20 cellular contexts compared by ENCODE assay signal in the genomic region with DNA sequence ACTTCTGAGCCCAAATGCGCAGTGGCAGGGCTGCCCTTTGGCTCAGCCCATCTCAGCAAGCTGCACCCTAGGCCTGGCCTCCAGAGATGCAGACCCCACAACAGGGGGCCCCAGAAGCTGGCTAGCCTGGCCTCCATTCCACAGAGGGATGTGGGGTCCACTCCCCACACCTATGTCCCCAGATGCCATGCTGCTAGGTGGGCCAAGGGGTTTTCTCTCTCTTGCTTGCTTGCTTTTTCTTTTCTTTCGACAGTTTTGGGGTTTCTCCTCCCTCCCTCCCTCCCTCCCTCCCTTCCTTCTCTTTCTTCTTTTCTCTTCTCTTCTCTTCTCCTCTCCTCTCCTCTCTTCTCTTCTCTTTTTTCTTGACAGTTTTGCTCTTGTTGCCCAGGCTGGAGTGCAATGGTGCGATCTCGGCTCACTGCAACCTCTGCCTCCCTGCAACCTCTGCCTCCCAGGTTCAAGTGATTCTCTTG.
"Had no signal": no experiment of that assay in that cellular context is flagged by ENCODE, and none has a peak within 500 bp of the region (broad histone marks: within the 10 kb centered on the region; RNA-seq: fewer than 3 reads in every experiment).

No MANE protein-coding gene starts in this region.

- H3K4me1 ChIP-seq: neural progenitor cell had no signal

- H3K9me3 Mint-ChIP-seq: activated naive CD4-positive, alpha-beta T cell treated with anti-CD3 and anti-CD28 coated beads, Interleukin-2, amount 50 U/mL, for 72 hours; activated T-cell treated with anti-CD3 and anti-CD28 coated beads, Interleukin-2, amount 50 U/mL, for 72 hours; effector memory CD8-positive, alpha-beta T cell; naive thymus-derived CD4-positive, alpha-beta T cell; T-helper 1 cell treated with Interleukin-12 subunit alpha and Interleukin-12 subunit beta and Interleukin-4 antibody, amounts not matched to agents 30 μg/mL and 1 μg/mL, for 36 hours had no signal

- H3K4me3 ChIP-seq: esophagus muscularis mucosa, hepatocyte, neural progenitor cell, prostate gland had no signal

- H3K4me2 ChIP-seq: hepatocyte, neural progenitor cell had no signal

- H3K36me3 ChIP-seq: neural progenitor cell, prostate gland had no signal

- H3K9me3 ChIP-seq: esophagus muscularis mucosa, prostate gland had no signal

- H3K27ac Mint-ChIP-seq: activated naive CD4-positive, alpha-beta T cell treated with anti-CD3 and anti-CD28 coated beads, Interleukin-2, amount 50 U/mL, for 72 hours; activated T-cell treated with anti-CD3 and anti-CD28 coated beads, Interleukin-2, amount 50 U/mL, for 72 hours; effector memory CD8-positive, alpha-beta T cell; neural progenitor cell; T-helper 1 cell treated with Interleukin-12 subunit alpha and Interleukin-12 subunit beta and Interleukin-4 antibody, amounts not matched to agents 30 μg/mL and 1 μg/mL, for 36 hours had no signal

- H3K27ac ChIP-seq: esophagus muscularis mucosa, hepatocyte, neural progenitor cell, prostate gland had no signal

- H2AFZ ChIP-seq: hepatocyte, neural progenitor cell had no signal

- H3K36me3 Mint-ChIP-seq: activated naive CD4-positive, alpha-beta T cell treated with anti-CD3 and anti-CD28 coated beads, Interleukin-2, amount 50 U/mL, for 72 hours had no signal

- H3K4me3 Mint-ChIP-seq: neural progenitor cell; T-helper 1 cell treated with Interleukin-12 subunit alpha and Interleukin-12 subunit beta and Interleukin-4 antibody, amounts not matched to agents 30 μg/mL and 1 μg/mL, for 36 hours had no signal

- DNase-seq: activated CD4-positive, alpha-beta T cell treated with anti-CD3 and anti-CD28 coated beads for 4 hours; activated CD4-positive, alpha-beta T cell treated with anti-CD3 and anti-CD28 coated beads, Interleukin-2, amount 50 U/mL, for 48 hours; activated CD4-positive, CD25-positive, alpha-beta regulatory T cell; activated CD8-positive, alpha-beta memory T cell treated with anti-CD3 and anti-CD28 coated beads, Interleukin-2, amount 50 U/mL, for 48 hours; activated gamma-delta T cell; activated T-cell treated with anti-CD3 and anti-CD28 coated beads, Interleukin-2, amount 50 U/mL, for 72 hours; central memory CD4-positive, alpha-beta T cell; effector memory CD8-positive, alpha-beta T cell; glutamatergic neuron; mesenchymal stem cell; naive thymus-derived CD4-positive, alpha-beta T cell; stimulated activated CD4-positive, alpha-beta T cell treated with anti-CD3 and anti-CD28 coated beads, Interleukin-12 subunit alpha, Interleukin-12 subunit beta, amount 100 ng/mL, for 4 hours; stimulated activated CD4-positive, alpha-beta T cell treated with anti-CD3 and anti-CD28 coated beads, Interleukin-4, amount 100 ng/mL, for 4 hours; stimulated activated naive CD8-positive, alpha-beta T cell treated with anti-CD3 and anti-CD28 coated beads, Interleukin-15, Interleukin-2, amounts not matched to agents 100 U/mL and 50 U/mL, for 24 hours had no signal
